1 cellular context compared by ENCODE assay signal in genomic region chr2:203532957-203533695, GRCh38.
TF ChIP-seq lines count a peak whose summit lies in the region.

No MANE protein-coding gene starts in this region.

TF ChIP-seq in GM23338, 12 proteins besides CTCF, POLR2A, EP300 and RAD21 (continued from another document):
- TF ChIP-seq REST (IDR thresholded peaks at IDR 0.05; ENCODE audit: unreplicated experiment) (no peak), POLR2AphosphoS5 (IDR thresholded peaks at IDR 0.05; ENCODE audit: low read depth) (no peak), STAT1 (IDR thresholded peaks at IDR 0.05; ENCODE audit: unreplicated experiment) (no peak), NANOG (IDR thresholded peaks at IDR 0.05; ENCODE audit: borderline replicate concordance) (no peak), JUNB (IDR thresholded peaks at IDR 0.05; ENCODE audit: unreplicated experiment) (no peak), EZH2phosphoT487 (IDR thresholded peaks at IDR 0.05; ENCODE audit: unreplicated experiment) (no peak), CREB1 (CRISPR knock-in tag; IDR thresholded peaks at IDR 0.05; ENCODE audit: low read depth) (no peak), EZH2 (IDR thresholded peaks at IDR 0.05; ENCODE audit: low read depth, unreplicated experiment) (no peak)
